ENCODE assay signal across 1 cellular context in genomic region chr11:46695345-46696211, GRCh38.
TF ChIP-seq lines count a peak whose summit lies in the region.

No MANE protein-coding gene starts in this region.

TF ChIP-seq in HepG2, 621 proteins besides CTCF, POLR2A, EP300 and RAD21 (continued from another document and continues in another):
- TF ChIP-seq MLX (CRISPR knock-in tag; IDR thresholded peaks at IDR 0.05) (peak; percentile 51; the same call in 1 of the 2 replicates), TRIM22 (IDR thresholded peaks at IDR 0.05) (no peak), BCL6 (CRISPR knock-in tag; IDR thresholded peaks at IDR 0.05) (peak; percentile 32; the same call in 1 of the 2 replicates), ZNF564 (CRISPR knock-in tag; IDR thresholded peaks at IDR 0.05) (0 out of 2 replicates have a peak, but pooled peaks have one; percentile 28), ZNF510 (CRISPR knock-in tag; IDR thresholded peaks at IDR 0.05; ENCODE audit: low read depth) (no peak), ARNTL (CRISPR knock-in tag; IDR thresholded peaks at IDR 0.05) (peak; percentile 84), FOSL1 (CRISPR knock-in tag; IDR thresholded peaks at IDR 0.05; ENCODE audit: borderline replicate concordance) (no peak), CHCHD3 (CRISPR knock-in tag; IDR thresholded peaks at IDR 0.05) (no peak), ZNF274 (CRISPR knock-in tag; IDR thresholded peaks at IDR 0.05) (no peak; the same call in 1 of the 2 replicates), SNAPC2 (CRISPR knock-in tag; IDR thresholded peaks at IDR 0.05) (no peak), PATZ1 (CRISPR knock-in tag; IDR thresholded peaks at IDR 0.05) (no peak), ZNF749 (CRISPR knock-in tag; IDR thresholded peaks at IDR 0.05; ENCODE audit: borderline replicate concordance) (0 out of 2 replicates have a peak, but pooled peaks have one; percentile 48), ZNF737 (CRISPR knock-in tag; IDR thresholded peaks at IDR 0.05; ENCODE audit: borderline replicate concordance) (no peak), ZNF746 (CRISPR knock-in tag; IDR thresholded peaks at IDR 0.05) (peak; percentile 75; the same call in 1 of the 2 replicates), NCOA1 (CRISPR knock-in tag; IDR thresholded peaks at IDR 0.05) (no peak), ZNF253 (CRISPR knock-in tag; IDR thresholded peaks at IDR 0.05; ENCODE audit: borderline replicate concordance) (peak; percentile 77; the same call in 1 of the 2 replicates), ZNF772 (CRISPR knock-in tag; IDR thresholded peaks at IDR 0.05) (0 out of 2 replicates have a peak, but pooled peaks have one; percentile 65), TSC22D2 (CRISPR knock-in tag; IDR thresholded peaks at IDR 0.05; ENCODE audit: borderline replicate concordance) (no peak), ZC3H4 (CRISPR knock-in tag; IDR thresholded peaks at IDR 0.05; ENCODE audit: borderline replicate concordance) (no peak), RNF2 (conservative IDR thresholded peaks at IDR 0.05; ENCODE audit: low read depth) (peak; percentile 90), KLF13 (CRISPR knock-in tag; IDR thresholded peaks at IDR 0.05) (no peak), THRA (CRISPR knock-in tag; IDR thresholded peaks at IDR 0.05; ENCODE audit: borderline replicate concordance) (peak; percentile 33; the same call in 1 of the 2 replicates), CREB1 (IDR thresholded peaks at IDR 0.05) (no peak), CREB1 (CRISPR knock-in tag; IDR thresholded peaks at IDR 0.05) (no peak), DZIP1 (CRISPR knock-in tag; IDR thresholded peaks at IDR 0.05) (0 out of 2 replicates have a peak, but pooled peaks have one; percentile 58), ZMYM2 (CRISPR knock-in tag; IDR thresholded peaks at IDR 0.05) (peak; percentile 74; the same call in 1 of the 2 replicates), POLR2AphosphoS5 (IDR thresholded peaks at IDR 0.05; ENCODE audit: low read depth, low read length) (no peak; the same call in 1 of the 2 replicates), U2AF1 (optimal IDR thresholded peaks at IDR 0.05; ENCODE audit: low read depth, low read length) (no peak), SRF (IDR thresholded peaks at IDR 0.05; ENCODE audit: low read depth, low read length) (no peak), ZNF460 (CRISPR knock-in tag; IDR thresholded peaks at IDR 0.05; ENCODE audit: borderline replicate concordance) (no peak), ZNF710 (CRISPR knock-in tag; IDR thresholded peaks at IDR 0.05; ENCODE audit: borderline replicate concordance) (no peak), ESRRA (CRISPR knock-in tag; IDR thresholded peaks at IDR 0.05; ENCODE audit: low read depth) (no peak), DPF2 (CRISPR knock-in tag; IDR thresholded peaks at IDR 0.05; ENCODE audit: borderline replicate concordance, low read depth) (no peak), HDAC1 (CRISPR knock-in tag; IDR thresholded peaks at IDR 0.05) (peak; percentile 36; the same call in 1 of the 2 replicates), ZNF605 (CRISPR knock-in tag; IDR thresholded peaks at IDR 0.05) (peak; percentile 75; the same call in 1 of the 2 replicates), MLLT10 (CRISPR knock-in tag; IDR thresholded peaks at IDR 0.05) (no peak), PBX3 (CRISPR knock-in tag; IDR thresholded peaks at IDR 0.05; ENCODE audit: borderline replicate concordance) (no peak), FOXP4 (CRISPR knock-in tag; IDR thresholded peaks at IDR 0.05) (0 out of 2 replicates have a peak, but pooled peaks have one; percentile 24), PLRG1 (conservative IDR thresholded peaks at IDR 0.05) (no peak), KDM5A (IDR thresholded peaks at IDR 0.05; ENCODE audit: borderline replicate concordance, low read length) (no peak), PLSCR1 (CRISPR knock-in tag; IDR thresholded peaks at IDR 0.05; ENCODE audit: borderline replicate concordance) (peak; percentile 73; the same call in 1 of the 2 replicates), BRD4 (CRISPR knock-in tag; IDR thresholded peaks at IDR 0.05) (no peak), ZNF660 (CRISPR knock-in tag; IDR thresholded peaks at IDR 0.05; ENCODE audit: borderline replicate concordance, low read depth) (no peak), ELK4 (CRISPR knock-in tag; IDR thresholded peaks at IDR 0.05; ENCODE audit: borderline replicate concordance) (no peak), HNF1B (CRISPR knock-in tag; IDR thresholded peaks at IDR 0.05) (no peak), ZC3H13 (CRISPR knock-in tag; IDR thresholded peaks at IDR 0.05) (no peak), ZNF883 (CRISPR knock-in tag; IDR thresholded peaks at IDR 0.05; ENCODE audit: not compliant biosample characterization) (no peak), ZNF598 (CRISPR knock-in tag; IDR thresholded peaks at IDR 0.05; ENCODE audit: borderline replicate concordance) (0 out of 2 replicates have a peak, but pooled peaks have one; percentile 27), MED8 (CRISPR knock-in tag; IDR thresholded peaks at IDR 0.05; ENCODE audit: insufficient replicate concordance) (no peak), PHF20 (CRISPR knock-in tag; IDR thresholded peaks at IDR 0.05) (peak; percentile 43; the same call in 1 of the 2 replicates)
